ENCODE assay signal across 15 cellular contexts in the genomic region with DNA sequence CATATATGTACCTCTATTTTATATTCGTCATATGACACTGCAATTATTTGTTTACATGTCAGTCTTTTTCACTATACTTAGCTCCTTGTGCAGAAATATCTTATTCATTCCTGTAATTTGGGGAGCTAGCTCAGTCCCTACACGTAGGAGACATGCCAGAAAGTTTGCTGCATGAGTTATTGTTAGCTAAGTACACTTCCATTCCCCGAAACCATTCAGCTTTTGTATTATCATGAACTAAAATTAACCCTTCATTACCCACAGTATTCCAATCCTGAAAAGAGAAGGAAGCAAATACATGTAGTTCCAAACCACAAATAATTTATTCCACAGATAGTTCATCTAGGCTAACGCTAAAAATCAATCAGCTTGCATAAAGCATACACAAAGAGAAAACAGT.
"Had no signal": no experiment of that assay in that cellular context is flagged by ENCODE, and none has a peak within 500 bp of the region (broad histone marks: within the 10 kb centered on the region; RNA-seq: fewer than 3 reads in every experiment).

No MANE protein-coding gene starts in this region.

- DNase-seq: activated CD4-positive, alpha-beta memory T cell treated with anti-CD3 and anti-CD28 coated beads, Interleukin-2, amount 10 ng/mL, durations not matched to agents 7 days and 5 days; activated CD4-positive, alpha-beta T cell treated with anti-CD3 and anti-CD28 coated beads for 36 hours; activated T-cell treated with anti-CD3 and anti-CD28 coated beads, Interleukin-2, amount 50 U/mL, for 72 hours; aorta; caudate nucleus; effector memory CD8-positive, alpha-beta T cell; erythroblast; immature natural killer cell; left cardiac atrium; mammary epithelial cell; T1000; upper lobe of right lung had no signal

- H3K9me3 Mint-ChIP-seq: activated CD4-positive, alpha-beta memory T cell treated with anti-CD3 and anti-CD28 coated beads, Interleukin-2, amount 10 ng/mL, durations not matched to agents 7 days and 5 days; activated T-cell treated with anti-CD3 and anti-CD28 coated beads, Interleukin-2, amount 50 U/mL, for 72 hours; effector memory CD8-positive, alpha-beta T cell; immature natural killer cell; stimulated activated memory B cell treated with anti-CD40 and anti-IgM and Interleukin-4, amounts not matched to agents 10 μg/mL and 1 μg/mL and 100 μg/mL, for 72 hours had no signal

- H3K4me2 ChIP-seq: smooth muscle cell had no signal

- H3K27ac Mint-ChIP-seq: activated CD4-positive, alpha-beta memory T cell treated with anti-CD3 and anti-CD28 coated beads, Interleukin-2, amount 10 ng/mL, durations not matched to agents 7 days and 5 days; activated CD4-positive, alpha-beta T cell treated with anti-CD3 and anti-CD28 coated beads for 36 hours; activated T-cell treated with anti-CD3 and anti-CD28 coated beads, Interleukin-2, amount 50 U/mL, for 72 hours; stimulated activated memory B cell treated with anti-CD40 and anti-IgM and Interleukin-4, amounts not matched to agents 10 μg/mL and 1 μg/mL and 100 μg/mL, for 72 hours had no signal

- H3K4me3 Mint-ChIP-seq: activated CD4-positive, alpha-beta memory T cell treated with anti-CD3 and anti-CD28 coated beads, Interleukin-2, amount 10 ng/mL, durations not matched to agents 7 days and 5 days; activated CD4-positive, alpha-beta T cell treated with anti-CD3 and anti-CD28 coated beads for 36 hours; activated T-cell treated with anti-CD3 and anti-CD28 coated beads, Interleukin-2, amount 50 U/mL, for 72 hours; effector memory CD8-positive, alpha-beta T cell; immature natural killer cell; stimulated activated memory B cell treated with anti-CD40 and anti-IgM and Interleukin-4, amounts not matched to agents 10 μg/mL and 1 μg/mL and 100 μg/mL, for 72 hours had no signal

- H3K27me3 ChIP-seq: SJCRH30, upper lobe of right lung had no signal

- H3K27me3 Mint-ChIP-seq: activated CD4-positive, alpha-beta memory T cell treated with anti-CD3 and anti-CD28 coated beads, Interleukin-2, amount 10 ng/mL, durations not matched to agents 7 days and 5 days; activated CD4-positive, alpha-beta T cell treated with anti-CD3 and anti-CD28 coated beads for 36 hours; effector memory CD8-positive, alpha-beta T cell; stimulated activated memory B cell treated with anti-CD40 and anti-IgM and Interleukin-4, amounts not matched to agents 10 μg/mL and 1 μg/mL and 100 μg/mL, for 72 hours had no signal

- H3K9me3 ChIP-seq: SJCRH30, upper lobe of right lung had no signal

- H3K4me3 ChIP-seq: SJCRH30, smooth muscle cell, upper lobe of right lung had no signal

- ATAC-seq: activated CD4-positive, alpha-beta T cell treated with anti-CD3 and anti-CD28 coated beads for 36 hours; activated T-cell treated with anti-CD3 and anti-CD28 coated beads, Interleukin-2, amount 50 U/mL, for 72 hours; effector memory CD8-positive, alpha-beta T cell; left cardiac atrium; stimulated activated memory B cell treated with anti-CD40 and anti-IgM and Interleukin-4, amounts not matched to agents 10 μg/mL and 1 μg/mL and 100 μg/mL, for 72 hours; upper lobe of right lung had no signal

- H3K27ac ChIP-seq: SJCRH30, upper lobe of right lung had no signal

- H3K4me1 ChIP-seq: upper lobe of right lung had no signal

- H3K4me1 Mint-ChIP-seq: activated CD4-positive, alpha-beta memory T cell treated with anti-CD3 and anti-CD28 coated beads, Interleukin-2, amount 10 ng/mL, durations not matched to agents 7 days and 5 days had no signal
